ENCODE assay signal across 15 cellular contexts in the genomic region with DNA sequence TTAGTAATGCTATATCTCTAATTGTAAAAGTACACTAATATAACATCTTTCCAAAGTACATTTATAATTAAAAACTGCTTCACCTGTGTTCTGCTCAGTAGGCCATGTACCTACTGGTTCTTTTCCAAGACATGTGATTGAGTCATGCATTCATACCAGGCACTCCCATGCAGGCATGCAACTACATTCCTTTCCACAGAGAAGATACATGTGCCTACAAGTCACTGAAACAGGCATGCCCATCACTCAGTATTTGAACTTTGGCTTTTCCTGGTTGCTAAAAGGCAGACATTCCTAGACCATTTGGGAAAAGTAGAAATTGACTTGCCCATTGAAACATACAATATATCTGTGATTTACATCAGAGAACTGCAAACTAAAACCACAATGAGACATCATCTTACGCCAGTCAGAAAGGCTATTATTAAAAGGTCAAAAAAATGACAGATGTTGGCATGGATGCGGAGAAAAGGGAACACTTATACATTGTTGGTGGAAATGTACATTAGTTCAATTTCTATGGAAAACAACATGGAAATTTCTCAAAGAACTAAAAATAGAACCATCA.
"Had no signal": no experiment of that assay in that cellular context is flagged by ENCODE, and none has a peak within 500 bp of the region (broad histone marks: within the 10 kb centered on the region; RNA-seq: fewer than 3 reads in every experiment).

No MANE protein-coding gene starts in this region.

- H3K4me1 ChIP-seq: gastroesophageal sphincter, right lobe of liver had no signal

- H3K36me3 ChIP-seq: gastroesophageal sphincter, heart left ventricle, right lobe of liver, WERI-Rb-1 had no signal

- H3K4me3 ChIP-seq: gastroesophageal sphincter, heart left ventricle, right lobe of liver had no signal

- H3K27ac ChIP-seq: gastroesophageal sphincter, right lobe of liver, WERI-Rb-1 had no signal

- H3K27me3 ChIP-seq: gastroesophageal sphincter, heart left ventricle, right lobe of liver had no signal

- ATAC-seq: effector memory CD8-positive, alpha-beta T cell; gastroesophageal sphincter; heart left ventricle; naive thymus-derived CD8-positive, alpha-beta T cell; right lobe of liver; stimulated activated memory B cell treated with anti-CD40 and anti-IgM and Interleukin-4, amounts not matched to agents 10 μg/mL and 1 μg/mL and 100 μg/mL, for 72 hours had no signal

- H3K9me3 ChIP-seq: gastroesophageal sphincter, heart left ventricle, right lobe of liver had no signal

- DNase-seq: activated CD4-positive, alpha-beta T cell treated with anti-CD3 and anti-CD28 coated beads for 1 hour; activated CD8-positive, alpha-beta memory T cell treated with anti-CD3 and anti-CD28 coated beads for 24 hours; activated CD8-positive, alpha-beta memory T cell treated with anti-CD3 and anti-CD28 coated beads, Interleukin-2, amount 50 U/mL, for 48 hours; activated effector memory CD4-positive, alpha-beta T cell treated with Interleukin-2 at 50 U/mL for 16 hours; activated T-cell treated with anti-CD3 and anti-CD28 coated beads, Interleukin-2, amount 50 U/mL, for 48 hours; effector memory CD8-positive, alpha-beta T cell; heart left ventricle; immature natural killer cell; mesenchymal stem cell; naive thymus-derived CD8-positive, alpha-beta T cell; right lobe of liver; stimulated activated CD4-positive, alpha-beta T cell treated with anti-CD3 and anti-CD28 coated beads, Interleukin-4, amount 100 ng/mL, for 24 hours; WERI-Rb-1 had no signal
